In the genomic region with DNA sequence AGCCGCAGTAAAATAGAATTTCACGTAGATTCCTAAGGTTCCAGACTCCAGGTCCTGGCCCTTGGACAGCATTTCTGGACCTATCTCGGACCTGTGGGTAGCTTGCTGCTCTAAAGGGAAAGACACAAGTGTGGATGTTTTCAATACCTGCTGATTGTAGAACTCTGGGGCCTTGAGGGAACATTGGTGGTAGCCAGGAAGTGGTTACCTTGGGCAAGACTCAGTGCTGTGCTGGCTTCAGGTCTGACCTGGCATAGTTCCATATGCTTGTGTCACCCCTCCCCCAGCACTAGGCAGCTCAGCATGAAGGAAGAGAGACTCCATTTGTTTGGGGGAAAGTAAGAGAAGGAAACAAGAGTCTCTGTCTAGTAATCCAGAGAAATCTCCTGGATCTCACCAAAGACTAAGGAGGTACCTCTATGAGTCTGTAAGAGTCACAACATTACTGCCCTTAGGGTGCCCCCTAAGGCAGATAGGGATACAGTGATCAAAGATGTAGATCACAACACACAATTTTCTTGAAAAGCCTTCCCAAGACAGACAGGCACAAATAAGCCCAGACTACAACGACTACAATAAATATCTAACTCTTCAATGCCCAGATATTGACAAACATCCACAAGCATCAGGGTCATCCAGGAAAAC, we compare ENCODE assay signal across 30 cellular contexts.
DNase-seq lines count a peak whose midpoint lies in the region; TF ChIP-seq lines count a peak whose summit lies in the region.
"Had no signal": no experiment of that assay in that cellular context is flagged by ENCODE, and none has a peak within 500 bp of the region (broad histone marks: within the 10 kb centered on the region; RNA-seq: fewer than 3 reads in every experiment).

No MANE protein-coding gene starts in this region.

- H3K9me3 ChIP-seq in A673 (ENCODE audit: low read depth, low read length, poor library complexity, severe bottlenecking) = peaks cover 2% of the 10 kb centered on the region

- CTCF ChIA-PET in Calu3 (lab: Charles Lee) (no interaction called here), A673 (lab: Charles Lee) (no interaction called here)

- no peak overlapping the region for H3K4me3 ChIP-seq in A673 (ENCODE audit: low read depth, low read length, poor library complexity, severe bottlenecking)
- H3K4me3 ChIP-seq: heart left ventricle, right atrium auricular region, smooth muscle cell, tibial nerve had no signal

- no peaks in the 10 kb centered on the region for H3K36me3 Mint-ChIP-seq in Calu3 (ENCODE audit: insufficient read depth, unreplicated experiment)
- H3K36me3 Mint-ChIP-seq: activated naive CD4-positive, alpha-beta T cell treated with anti-CD3 and anti-CD28 coated beads, Interleukin-2, amount 10 ng/mL, durations not matched to agents 7 days and 5 days; CD4-positive, CD25-positive, alpha-beta regulatory T cell had no signal

- peaks cover 53% of the 10 kb centered on the region for H3K4me1 Mint-ChIP-seq in Calu3 (ENCODE audit: low read depth, unreplicated experiment)
- H3K4me1 Mint-ChIP-seq: activated naive CD4-positive, alpha-beta T cell treated with anti-CD3 and anti-CD28 coated beads, Interleukin-2, amount 10 ng/mL, durations not matched to agents 7 days and 5 days; CD4-positive, CD25-positive, alpha-beta regulatory T cell; stimulated activated naive CD8-positive, alpha-beta T cell treated with anti-CD3 and anti-CD28 coated beads, Interleukin-15, amount 100 ng/mL, for 72 hours had no signal

- intact Hi-C loops in Calu3 (cut with micrococcal nuclease; ENCODE audit: unreplicated experiment) = no loop called here
- intact Hi-C loops in head of caudate nucleus (cut with DNase I) = no loop called here
- intact Hi-C loops in A673 (cut with micrococcal nuclease; ENCODE audit: unreplicated experiment) = no loop called here

- H3K4me3 Mint-ChIP-seq in Calu3 (ENCODE audit: low read depth, unreplicated experiment) = no peak overlapping the region
- H3K4me3 Mint-ChIP-seq: activated naive CD4-positive, alpha-beta T cell treated with anti-CD3 and anti-CD28 coated beads, Interleukin-2, amount 10 ng/mL, durations not matched to agents 7 days and 5 days; activated T-cell treated with anti-CD3 and anti-CD28 coated beads, Interleukin-2, amount 50 U/mL, for 72 hours; CD4-positive, CD25-positive, alpha-beta regulatory T cell; nephron progenitor cell; stimulated activated naive CD8-positive, alpha-beta T cell treated with anti-CD3 and anti-CD28 coated beads, Interleukin-15, amount 100 ng/mL, for 72 hours had no signal

- BruUV-seq in Calu3 (replicated peaks; lab: Mats Ljungman, UMichigan) = no TSS peak
- BruUV-seq in A673 (replicated peaks; lab: Mats Ljungman, UMichigan) = no TSS peak

- no peak for TF ChIP-seq CTCF in Calu3 (IDR thresholded peaks at IDR 0.05; ENCODE audit: unreplicated experiment)
- TF ChIP-seq CTCF in A673 (conservative IDR thresholded peaks at IDR 0.05; ENCODE audit: low read depth, low read length) = no peak

- H3K4me1 ChIP-seq in A673 (ENCODE audit: insufficient read depth, low read length, poor library complexity, severe bottlenecking) = no peaks in the 10 kb centered on the region
- H3K4me1 ChIP-seq: parathyroid adenoma, tibial nerve had no signal

- H3K36me3 ChIP-seq in A673 (ENCODE audit: insufficient read depth, low read length, poor library complexity, severe bottlenecking) = no peaks in the 10 kb centered on the region
- H3K36me3 ChIP-seq: heart left ventricle, right atrium auricular region, tibial nerve had no signal

- no peak overlapping the region for H3K27ac ChIP-seq in A673 (ENCODE audit: low read depth, low read length, poor library complexity, severe bottlenecking)
- H3K27ac ChIP-seq: heart left ventricle, parathyroid adenoma, right atrium auricular region, tibial nerve had no signal

- POLR2A ChIA-PET in A673 (lab: Charles Lee; ENCODE audit: low non-redundant PET) = no interaction called here

- peaks cover 4% of the 10 kb centered on the region for H3K9me3 Mint-ChIP-seq in Calu3 (ENCODE audit: low read depth, unreplicated experiment)

- peaks cover 20% of the 10 kb centered on the region for H3K27me3 ChIP-seq in A673 (replicated peaks; ENCODE audit: insufficient read depth, low read depth, low read length, poor library complexity)
- H3K27me3 ChIP-seq: heart left ventricle, right atrium auricular region, tibial nerve had no signal

- DNase-seq in Calu3 (peak; percentile 58), HT1080 (ENCODE audit: low read depth) (peak; percentile 51), NCI-H2029 (lab: John Stamatoyannopoulos, UW) (peak; percentile 40), amniotic epithelial cell (ENCODE audit: low read depth) (peak; percentile 7), head of caudate nucleus (no peak), NCI-H510A treated with DMSO at 0.1 percent for 48 hours (lab: John Stamatoyannopoulos, UW) (no peak), A673 (ENCODE audit: low spot score) (no peak), NCI-H2107 treated with DMSO at 0.1 percent for 48 hours (lab: John Stamatoyannopoulos, UW; ENCODE audit: unreplicated experiment) (no peak)
- DNase-seq: activated naive CD4-positive, alpha-beta T cell treated with anti-CD3 and anti-CD28 coated beads, Interleukin-2, amount 10 ng/mL, durations not matched to agents 7 days and 5 days; activated T-cell treated with anti-CD3 and anti-CD28 coated beads, Interleukin-2, amount 50 U/mL, for 72 hours; amniotic stem cell; CD4-positive, CD25-positive, alpha-beta regulatory T cell; DMS 273 treated with DMSO at 0.1 percent for 48 hours; effector CD4-positive, alpha-beta T cell; heart left ventricle; KBM-7; left cardiac atrium; NCI-H1105; NCI-H1930; NCI-H2227 treated with DMSO at 0.1 percent for 48 hours; NCI-H748 treated with DMSO at 0.1 percent for 48 hours; nephron progenitor cell; Right ventricle myocardium superior; stimulated activated CD4-positive, alpha-beta T cell treated with anti-CD3 and anti-CD28 coated beads, Interleukin-1b, Interleukin-23, amount 100 ng/mL, for 48 hours; stimulated activated CD8-positive, alpha-beta memory T cell treated with anti-CD3 and anti-CD28 coated beads, Interleukin-4, amount 100 ng/mL, for 48 hours; stimulated activated naive CD8-positive, alpha-beta T cell treated with anti-CD3 and anti-CD28 coated beads, Interleukin-15, amount 100 ng/mL, for 72 hours had no signal

- no peaks in the 10 kb centered on the region for H3K27me3 Mint-ChIP-seq in Calu3 (ENCODE audit: unreplicated experiment)
- H3K27me3 Mint-ChIP-seq: activated naive CD4-positive, alpha-beta T cell treated with anti-CD3 and anti-CD28 coated beads, Interleukin-2, amount 10 ng/mL, durations not matched to agents 7 days and 5 days; CD4-positive, CD25-positive, alpha-beta regulatory T cell; stimulated activated naive CD8-positive, alpha-beta T cell treated with anti-CD3 and anti-CD28 coated beads, Interleukin-15, amount 100 ng/mL, for 72 hours had no signal

- peak overlapping the region; percentile 12 for H3K27ac Mint-ChIP-seq in Calu3 (ENCODE audit: unreplicated experiment)
- H3K27ac Mint-ChIP-seq: activated naive CD4-positive, alpha-beta T cell treated with anti-CD3 and anti-CD28 coated beads, Interleukin-2, amount 10 ng/mL, durations not matched to agents 7 days and 5 days; activated T-cell treated with anti-CD3 and anti-CD28 coated beads, Interleukin-2, amount 50 U/mL, for 72 hours; CD4-positive, CD25-positive, alpha-beta regulatory T cell; nephron progenitor cell; stimulated activated naive CD8-positive, alpha-beta T cell treated with anti-CD3 and anti-CD28 coated beads, Interleukin-15, amount 100 ng/mL, for 72 hours had no signal

Comparison
In these comparisons a context has a peak if more than half of its experiments do, and no peak if none do; other contexts are left out.
1. DNase-seq: peak in Calu3 (single experiment), HT1080 (single experiment), NCI-H2029 (single experiment) and amniotic epithelial cell (single experiment); none in head of caudate nucleus (0 of 42), NCI-H510A treated with DMSO at 0.1 percent for 48 hours (single experiment), A673 (single experiment) and NCI-H2107 treated with DMSO at 0.1 percent for 48 hours (single experiment).